1 cellular context compared by ENCODE assay signal in genomic region chr22:20796731-20797130, GRCh38.
A peak's percentile ranks its signal among the peaks of the same experiment; 100 is the strongest.
TF ChIP-seq lines count a peak whose summit lies in the region.

No MANE protein-coding gene starts in this region.

TF ChIP-seq in K562, 482 proteins besides CTCF, POLR2A, EP300 and RAD21 (continued from another document):
- TF ChIP-seq RBM17 (IDR thresholded peaks at IDR 0.05; ENCODE audit: borderline replicate concordance, low read depth, low read length) (no peak), SIN3A (IDR thresholded peaks at IDR 0.05; ENCODE audit: borderline replicate concordance in 2 of 2, control insufficient read depth in 1 of 2, low read depth in 2 of 2, low read length in 2 of 2) (0 out of 4 replicates have a peak, but pooled peaks of 1 of the 2 experiments have one; percentile 4), USF2 (CRISPR knock-in tag; IDR thresholded peaks at IDR 0.05) (0 out of 2 replicates have a peak, but pooled peaks have one; percentile 12), MAX (CRISPR knock-in tag; IDR thresholded peaks at IDR 0.05) (0 out of 2 replicates have a peak, but pooled peaks have one; percentile 19), MCM3 (IDR thresholded peaks at IDR 0.05) (no peak), RERE (CRISPR knock-in tag; IDR thresholded peaks at IDR 0.05; ENCODE audit: borderline replicate concordance) (0 out of 2 replicates have a peak, but pooled peaks have one; percentile 41), BRCA1 (IDR thresholded peaks at IDR 0.05) (no peak), BRCA1 (CRISPR knock-in tag; IDR thresholded peaks at IDR 0.05) (peak; percentile 25; the same call in 1 of the 2 replicates), ZNF263 (CRISPR knock-in tag; IDR thresholded peaks at IDR 0.05; ENCODE audit: borderline replicate concordance) (0 out of 2 replicates have a peak, but pooled peaks have one; percentile 18), MED1 (CRISPR knock-in tag; IDR thresholded peaks at IDR 0.05; ENCODE audit: borderline replicate concordance) (0 out of 2 replicates have a peak, but pooled peaks have one; percentile 85), FOXA3 (CRISPR knock-in tag; conservative IDR thresholded peaks at IDR 0.05 in 1 of 2, IDR thresholded peaks at IDR 0.05 in 1 of 2) (peak in 1 of 2 experiments; percentile 36; a peak in 1 of 4 replicates), TGIF2 (CRISPR knock-in tag; IDR thresholded peaks at IDR 0.05) (0 out of 2 replicates have a peak, but pooled peaks have one; percentile 46)
